In genomic region chr17:77382966-77383612, GRCh38 we compare ENCODE assay signal across 9 cellular contexts.
DNase-seq lines count a peak whose midpoint lies in the region; ATAC-seq and TF ChIP-seq lines count a peak whose summit lies in the region.
"Had no signal": no experiment of that assay in that cellular context is flagged by ENCODE, and none has a peak within 500 bp of the region (broad histone marks: within the 10 kb centered on the region; RNA-seq: fewer than 3 reads in every experiment).

No MANE protein-coding gene starts in this region.

- ATAC-seq in natural killer cell (no peak), mucosa of descending colon (peak; percentile 48), HG02840 (IDR thresholded peaks at IDR 0.05; ENCODE audit: low FRiP score, unreplicated experiment) (no peak), GM18519 (IDR thresholded peaks at IDR 0.05; ENCODE audit: low FRiP score, unreplicated experiment) (no peak), omental fat pad (ENCODE audit: low FRiP score) (no peak)
- no peak for ATAC-seq in natural killer cell treated with Interleukin-12 subunit alpha and Interleukin-12 subunit beta and Interleukin-15 and Interleukin-18, amount 100 ng/mL, for 72 hours

- H3K27me3 Mint-ChIP-seq in natural killer cell (ENCODE audit: low read depth in 2 of 2): no peaks in the 10 kb centered on the region
- H3K27me3 Mint-ChIP-seq in natural killer cell treated with Interleukin-12 subunit alpha and Interleukin-12 subunit beta and Interleukin-15 and Interleukin-18, amount 100 ng/mL, for 72 hours: no peaks in the 10 kb centered on the region

- H3K36me3 Mint-ChIP-seq in natural killer cell: no peaks in the 10 kb centered on the region
- no peaks in the 10 kb centered on the region for H3K36me3 Mint-ChIP-seq in natural killer cell treated with Interleukin-12 subunit alpha and Interleukin-12 subunit beta and Interleukin-15 and Interleukin-18, amount 100 ng/mL, for 72 hours

- H3K9me3 Mint-ChIP-seq in natural killer cell: no peaks in the 10 kb centered on the region
- H3K9me3 Mint-ChIP-seq in natural killer cell treated with Interleukin-12 subunit alpha and Interleukin-12 subunit beta and Interleukin-15 and Interleukin-18, amount 100 ng/mL, for 72 hours: no peaks in the 10 kb centered on the region

- H3K9ac ChIP-seq in mammary epithelial cell (ENCODE audit: insufficient read depth, low read length): no peak overlapping the region

- BruUV-seq in mammary epithelial cell (replicated peaks; lab: Mats Ljungman, UMichigan): no TSS peak

- dilution Hi-C loops in mammary epithelial cell (cut with HindIII; ENCODE audit: low sequenced_read_pairs): no loop called here

- H3K4me1 ChIP-seq in mammary epithelial cell (ENCODE audit: insufficient read depth, low read length) (peaks cover 53% of the 10 kb centered on the region), mucosa of descending colon (ENCODE audit: low read depth) (peaks cover 35% of the 10 kb centered on the region)

- H3K4me3 ChIP-seq in mammary epithelial cell (replicated peaks in 1 of 3; ENCODE audit: insufficient read depth in 1 of 3, low read depth in 2 of 3, low read length in 3 of 3) (no peak overlapping the region), mucosa of descending colon (no peak overlapping the region)

- H4K20me1 ChIP-seq in mammary epithelial cell (ENCODE audit: insufficient read depth, low read length): peaks cover 13% of the 10 kb centered on the region

- H3K27ac ChIP-seq in mammary epithelial cell (ENCODE audit: insufficient read depth, low read depth, low read length): no peak overlapping the region

- in situ Hi-C loops in mammary epithelial cell (cut with MboI; ENCODE audit: low sequenced_read_pairs in 2 of 2): no loop called here

- intact Hi-C loops in natural killer cell (cut with micrococcal nuclease): no loop called here
- intact Hi-C loops in mammary epithelial cell (cut with micrococcal nuclease): loop anchor here (2.0 kb wide), 1 partner anchor 52 kb away; no protein-coding TSS in a partner anchor
- intact Hi-C loops in mucosa of descending colon (cut with DNase I, micrococcal nuclease): no loop called here

- peak overlapping the region; percentile 47 for H3K4me3 Mint-ChIP-seq in natural killer cell
- H3K4me3 Mint-ChIP-seq in natural killer cell treated with Interleukin-12 subunit alpha and Interleukin-12 subunit beta and Interleukin-15 and Interleukin-18, amount 100 ng/mL, for 72 hours: no peak overlapping the region

- H3K36me3 ChIP-seq in mammary epithelial cell (ENCODE audit: insufficient read depth, low read length) (peaks cover 5% of the 10 kb centered on the region), mucosa of descending colon (ENCODE audit: low read depth) (no peaks in the 10 kb centered on the region)

- CTCF ChIA-PET in mammary epithelial cell (lab: Charles Lee; ENCODE audit: low non-redundant PET): no interaction called here

- peak overlapping the region; percentile 76 to 86 for H3K27ac Mint-ChIP-seq in natural killer cell
- H3K27ac Mint-ChIP-seq in natural killer cell treated with Interleukin-12 subunit alpha and Interleukin-12 subunit beta and Interleukin-15 and Interleukin-18, amount 100 ng/mL, for 72 hours: peak overlapping the region in 1 of 2 donors; percentile 69

- no peak for TF ChIP-seq CTCF in natural killer cell (IDR thresholded peaks at IDR 0.05)
- no peak for TF ChIP-seq CTCF in mammary epithelial cell (conservative IDR thresholded peaks at IDR 0.05 in 1 of 2, IDR thresholded peaks at IDR 0.05 in 1 of 2; ENCODE audit: extremely low read depth in 1 of 2, insufficient read depth in 1 of 2, low read depth in 1 of 2, low read length in 2 of 2)
- TF ChIP-seq CTCF in mucosa of descending colon (IDR thresholded peaks at IDR 0.05): no peak
- no peak for TF ChIP-seq CTCF in omental fat pad (IDR thresholded peaks at IDR 0.05)

- H2AFZ ChIP-seq in mammary epithelial cell (ENCODE audit: low read depth, low read length): no peak overlapping the region

- H3K9me3 ChIP-seq in mammary epithelial cell (replicated peaks; ENCODE audit: insufficient read depth, low read length) (no peaks in the 10 kb centered on the region), mucosa of descending colon (no peaks in the 10 kb centered on the region)

- WGBS in mammary epithelial cell (ENCODE audit: low coverage, missing lambda C conversion rate): 64% methylated on average over 7 of the region's 8 CpGs

- peak overlapping the region; percentile 53 for H3K4me2 ChIP-seq in mammary epithelial cell (ENCODE audit: insufficient read depth, low read depth, low read length)

- peaks cover 99% of the 10 kb centered on the region for H3K79me2 ChIP-seq in mammary epithelial cell (ENCODE audit: insufficient read depth, low read length)

- H3K4me1 Mint-ChIP-seq in natural killer cell: peaks cover 51 to 66% of the 10 kb centered on the region in 2 donors
- peaks cover 41 to 48% of the 10 kb centered on the region in 2 donors for H3K4me1 Mint-ChIP-seq in natural killer cell treated with Interleukin-12 subunit alpha and Interleukin-12 subunit beta and Interleukin-15 and Interleukin-18, amount 100 ng/mL, for 72 hours (ENCODE audit: low read depth in 2 of 2)

- DNase-seq in natural killer cell (no peak), mammary epithelial cell (peak; percentile 54), mucosa of descending colon (no peak), GM19238 (ENCODE audit: insufficient read length, low spot score) (no peak), omental fat pad (ENCODE audit: low spot score) (no peak)
- no peak for DNase-seq in natural killer cell treated with Interleukin-12 subunit alpha and Interleukin-12 subunit beta and Interleukin-15 and Interleukin-18, amount 100 ng/mL, for 72 hours (ENCODE audit: low spot score)
- DNase-seq: GF-D8 had no signal

- H3K27me3 ChIP-seq in mammary epithelial cell (ENCODE audit: insufficient read depth, low read length): no peaks in the 10 kb centered on the region
